In the genomic region with DNA sequence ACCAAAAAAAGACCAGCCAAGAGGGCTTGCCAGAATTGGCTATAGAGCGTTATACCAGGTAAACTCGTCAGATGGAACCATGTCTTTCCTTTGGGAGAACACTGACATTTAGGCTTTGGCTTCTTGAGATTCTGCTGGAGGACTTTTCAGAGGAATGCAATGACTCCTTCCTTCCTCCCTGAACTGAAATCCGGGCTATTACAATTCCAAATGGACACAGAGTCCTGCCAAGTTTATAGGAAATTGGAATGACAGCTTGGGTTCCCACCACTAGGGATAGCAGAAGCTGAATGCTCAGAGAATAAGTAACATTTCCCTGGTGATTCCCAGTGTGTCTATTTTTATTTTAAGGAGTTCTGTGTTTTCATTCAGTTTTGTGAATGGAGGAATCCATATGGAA, we compare ENCODE assay signal across 14 cellular contexts.
DNase-seq lines count a peak whose midpoint lies in the region; ATAC-seq and TF ChIP-seq lines count a peak whose summit lies in the region.
"Had no signal": no experiment of that assay in that cellular context is flagged by ENCODE, and none has a peak within 500 bp of the region (broad histone marks: within the 10 kb centered on the region; RNA-seq: fewer than 3 reads in every experiment).

No MANE protein-coding gene starts in this region.

- no peak overlapping the region for H3K4me3 Mint-ChIP-seq in natural killer cell
- H3K4me3 Mint-ChIP-seq: CD4-positive, alpha-beta T cell had no signal

- in situ Hi-C loops in G401 (cut with HindIII; ENCODE audit: low sequenced_read_pairs) = loop anchor here (10.0 kb wide), 4 partner anchors 148 to 378 kb away; no protein-coding TSS in a partner anchor
- in situ Hi-C loops in gastrocnemius medialis (cut with MboI; ENCODE audit: low sequenced_read_pairs in 4 of 4) = no loop called here

- TF ChIP-seq CTCF in cardiac fibroblast (IDR thresholded peaks at IDR 0.05; ENCODE audit: low read depth, low read length) = peak; percentile 13
- TF ChIP-seq CTCF in left ventricle myocardium inferior (IDR thresholded peaks at IDR 0.05; ENCODE audit: borderline replicate concordance) = peak; percentile 62
- peak in 1 of 5 experiments; percentile 40 for TF ChIP-seq CTCF in gastrocnemius medialis (IDR thresholded peaks at IDR 0.05 in 4 of 5, conservative IDR thresholded peaks at IDR 0.05 in 1 of 5)
- no peak for TF ChIP-seq CTCF in natural killer cell (IDR thresholded peaks at IDR 0.05)

- intact Hi-C loops in left ventricle myocardium inferior (cut with micrococcal nuclease) (loop anchor here (10.0 kb wide), 1 partner anchor 188 kb away; no protein-coding TSS in a partner anchor), gastrocnemius medialis (cut with DNase I; ENCODE audit: low total_unique reads) (loop anchor here (5.0 kb wide), 1 partner anchor 186 kb away; no protein-coding TSS in a partner anchor), natural killer cell (cut with micrococcal nuclease) (no loop called here)

- DNase-seq in G401 (ENCODE audit: low spot score) (peak; percentile 76), cardiac fibroblast (ENCODE audit: low read depth in 2 of 2) (peak; percentile 53 to 83), left ventricle myocardium inferior (no peak), gastrocnemius medialis (no peak), natural killer cell (no peak), CD1c-positive myeloid dendritic cell (ENCODE audit: extremely low spot score) (no peak)
- DNase-seq: activated CD8-positive, alpha-beta memory T cell treated with anti-CD3 and anti-CD28 coated beads, Interleukin-2, amount 50 U/mL, for 4 hours; CD4-positive, alpha-beta T cell; MM.1S; NCI-H2227 treated with DMSO at 0.1 percent for 48 hours had no signal

- H3K27ac ChIP-seq in left ventricle myocardium inferior (replicated peaks) (peak overlapping the region; percentile 91), gastrocnemius medialis (peak overlapping the region; percentile 40 to 51 (median 46))
- H3K27ac ChIP-seq: vagina had no signal

- H3K9me3 ChIP-seq in left ventricle myocardium inferior (replicated peaks) (no peaks in the 10 kb centered on the region), gastrocnemius medialis (no peaks in the 10 kb centered on the region)
- H3K9me3 ChIP-seq: vagina had no signal

- peaks cover 19 to 25% of the 10 kb centered on the region in 2 donors for H3K27me3 Mint-ChIP-seq in natural killer cell (ENCODE audit: low read depth in 2 of 2)
- H3K27me3 Mint-ChIP-seq: progenitor cell of endocrine pancreas had no signal

- no peak for TF ChIP-seq POLR2A in gastrocnemius medialis (IDR thresholded peaks at IDR 0.05)

- H3K36me3 ChIP-seq in left ventricle myocardium inferior (no peaks in the 10 kb centered on the region), gastrocnemius medialis (no peaks in the 10 kb centered on the region)
- H3K36me3 ChIP-seq: vagina had no signal

- H3K27me3 ChIP-seq in left ventricle myocardium inferior (ENCODE audit: low read depth) (no peaks in the 10 kb centered on the region), gastrocnemius medialis (no peaks in the 10 kb centered on the region)
- H3K27me3 ChIP-seq: vagina had no signal

- H3K4me1 Mint-ChIP-seq in natural killer cell = no peaks in the 10 kb centered on the region

- ATAC-seq in gastrocnemius medialis (peak; percentile 77 to 84), HG03342 (IDR thresholded peaks at IDR 0.05; ENCODE audit: unreplicated experiment) (no peak), natural killer cell (no peak), HG02852 (IDR thresholded peaks at IDR 0.05; ENCODE audit: unreplicated experiment) (no peak)

- H3K9me3 Mint-ChIP-seq in natural killer cell = no peaks in the 10 kb centered on the region
- H3K9me3 Mint-ChIP-seq: CD4-positive, alpha-beta T cell had no signal

- H3K4me1 ChIP-seq in left ventricle myocardium inferior (peaks cover 64% of the 10 kb centered on the region), gastrocnemius medialis (peaks cover 5 to 13% of the 10 kb centered on the region in 2 donors)

- H3K27ac Mint-ChIP-seq in natural killer cell = no peak overlapping the region
- H3K27ac Mint-ChIP-seq: CD4-positive, alpha-beta T cell; progenitor cell of endocrine pancreas had no signal

- H3K36me3 Mint-ChIP-seq in natural killer cell = no peaks in the 10 kb centered on the region

- no peak overlapping the region for H3K4me3 ChIP-seq in cardiac fibroblast (replicated peaks in 1 of 2; ENCODE audit: low read depth in 2 of 2, low read length in 2 of 2)
- H3K4me3 ChIP-seq in left ventricle myocardium inferior = peak overlapping the region; percentile 1
- no peak overlapping the region for H3K4me3 ChIP-seq in gastrocnemius medialis
- H3K4me3 ChIP-seq: vagina had no signal

Comparison
In these comparisons a context has a peak if more than half of its experiments do, and no peak if none do; other contexts are left out.
1. DNase-seq: peak in G401 (single experiment) and cardiac fibroblast (2 of 2); none in left ventricle myocardium inferior (single experiment), gastrocnemius medialis (0 of 2), natural killer cell (single experiment) and CD1c-positive myeloid dendritic cell (single experiment).
2. ATAC-seq: peak in gastrocnemius medialis (2 of 2); none in HG03342 (single experiment), natural killer cell (0 of 3) and HG02852 (single experiment).